In genomic region chr16:77143364-77143763, GRCh38 we compare ENCODE assay signal across 24 cellular contexts. TPM values are rescaled to one million over a fixed set of nuclear protein-coding genes. Genes with fewer than 3 reads are reported as not detected.
"Had no signal": no experiment of that assay in that cellular context is flagged by ENCODE, and none has a peak within 500 bp of the region (broad histone marks: within the 10 kb centered on the region; RNA-seq: fewer than 3 reads in every experiment).

No MANE protein-coding gene starts in this region.

- H3K27me3 ChIP-seq: dorsolateral prefrontal cortex, gastrocnemius medialis, left lung, right atrium auricular region, stomach, tibial artery had no signal

- H3K4me1 ChIP-seq: gastrocnemius medialis, left lung, prostate gland, right atrium auricular region, stomach, tibial artery had no signal

- H3K4me3 Mint-ChIP-seq: naive thymus-derived CD4-positive, alpha-beta T cell; nephron; stimulated activated effector memory CD8-positive, alpha-beta T cell treated with anti-CD3 and anti-CD28 coated beads, Interleukin-12 subunit alpha, Interleukin-12 subunit beta, amount 100 ng/mL, for 72 hours; type B pancreatic cell had no signal

- H3K9me3 ChIP-seq: gastrocnemius medialis, prostate gland had no signal

- ATAC-seq: gastrocnemius medialis; left lung; naive thymus-derived CD4-positive, alpha-beta T cell; sciatic nerve; stimulated activated effector memory CD8-positive, alpha-beta T cell treated with anti-CD3 and anti-CD28 coated beads, Interleukin-12 subunit alpha, Interleukin-12 subunit beta, amount 100 ng/mL, for 72 hours had no signal

- DNase-seq: dorsolateral prefrontal cortex; effector CD4-positive, alpha-beta T cell; foreskin fibroblast; gastrocnemius medialis; head of caudate nucleus; kidney; left lung; mesendoderm; midbrain; naive thymus-derived CD4-positive, alpha-beta T cell; nucleus accumbens; stimulated activated CD4-positive, alpha-beta T cell treated with anti-CD3 and anti-CD28 coated beads, Interleukin-12 subunit alpha, Interleukin-12 subunit beta, amount 100 ng/mL, for 4 hours; stimulated activated CD4-positive, alpha-beta T cell treated with anti-CD3 and anti-CD28 coated beads, Interleukin-1b, Interleukin-23, amount 100 ng/mL, for 48 hours; stimulated activated CD4-positive, alpha-beta T cell treated with anti-CD3 and anti-CD28 coated beads, Interleukin-4, amount 100 ng/mL, for 24 hours; stimulated activated naive CD4-positive, alpha-beta T cell treated with Interleukin-2 at 50 U/mL for 16 hours; stomach; tibial artery had no signal

- H3K36me3 ChIP-seq: gastrocnemius medialis, left lung, prostate gland, right atrium auricular region, stomach, tibial artery had no signal

- H3K4me3 ChIP-seq: dorsolateral prefrontal cortex, gastrocnemius medialis, left lung, prostate gland, right atrium auricular region, smooth muscle cell, stomach, tibial artery had no signal

- H3K27me3 Mint-ChIP-seq: type B pancreatic cell had no signal

- H3K27ac Mint-ChIP-seq: naive thymus-derived CD4-positive, alpha-beta T cell; nephron; stimulated activated effector memory CD8-positive, alpha-beta T cell treated with anti-CD3 and anti-CD28 coated beads, Interleukin-12 subunit alpha, Interleukin-12 subunit beta, amount 100 ng/mL, for 72 hours; type B pancreatic cell had no signal

- H3K27ac ChIP-seq: dorsolateral prefrontal cortex, gastrocnemius medialis, left lung, prostate gland, right atrium auricular region, stomach, tibial artery had no signal

- H3K4me1 Mint-ChIP-seq: naive thymus-derived CD4-positive, alpha-beta T cell; nephron; stimulated activated effector memory CD8-positive, alpha-beta T cell treated with anti-CD3 and anti-CD28 coated beads, Interleukin-12 subunit alpha, Interleukin-12 subunit beta, amount 100 ng/mL, for 72 hours had no signal

- H3K36me3 Mint-ChIP-seq: naive thymus-derived CD4-positive, alpha-beta T cell; stimulated activated effector memory CD8-positive, alpha-beta T cell treated with anti-CD3 and anti-CD28 coated beads, Interleukin-12 subunit alpha, Interleukin-12 subunit beta, amount 100 ng/mL, for 72 hours; type B pancreatic cell had no signal

- H3K4me2 ChIP-seq: smooth muscle cell had no signal

RNA-seq across cellular contexts. Expression of gene SYCE1L, which starts 55.8 kb away (rescaled TPM):
- total RNA-seq: gastrocnemius medialis had no signal
